ENCODE assay signal across 1 cellular context in genomic region chr2:24919977-24920812, GRCh38.
A peak's percentile ranks its signal among the peaks of the same experiment; 100 is the strongest.
TF ChIP-seq lines count a peak whose summit lies in the region.

TSS of gene ADCY3 (minus strand) at chr2:24920237. CDS start at chr2:24918987, 1,250 bp downstream.

TF ChIP-seq in HCT116, 20 proteins besides CTCF, POLR2A, EP300 and RAD21 (continued from another document):
- TF ChIP-seq, protein P1, sequence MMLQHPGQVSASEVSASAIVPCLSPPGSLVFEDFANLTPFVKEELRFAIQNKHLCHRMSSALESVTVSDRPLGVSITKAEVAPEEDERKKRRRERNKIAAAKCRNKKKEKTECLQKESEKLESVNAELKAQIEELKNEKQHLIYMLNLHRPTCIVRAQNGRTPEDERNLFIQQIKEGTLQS (IDR thresholded peaks at IDR 0.05): no peak
- TF ChIP-seq SIN3A (IDR thresholded peaks at IDR 0.05; ENCODE audit: low read depth) (no peak), CBX3 (IDR thresholded peaks at IDR 0.05; ENCODE audit: low read depth) (no peak), POLR2AphosphoS5 (IDR thresholded peaks at IDR 0.05; ENCODE audit: low read depth, low read length) (peak; percentile 62), SRF (IDR thresholded peaks at IDR 0.05; ENCODE audit: low read depth) (no peak)
- TF ChIP-seq, protein P2, sequence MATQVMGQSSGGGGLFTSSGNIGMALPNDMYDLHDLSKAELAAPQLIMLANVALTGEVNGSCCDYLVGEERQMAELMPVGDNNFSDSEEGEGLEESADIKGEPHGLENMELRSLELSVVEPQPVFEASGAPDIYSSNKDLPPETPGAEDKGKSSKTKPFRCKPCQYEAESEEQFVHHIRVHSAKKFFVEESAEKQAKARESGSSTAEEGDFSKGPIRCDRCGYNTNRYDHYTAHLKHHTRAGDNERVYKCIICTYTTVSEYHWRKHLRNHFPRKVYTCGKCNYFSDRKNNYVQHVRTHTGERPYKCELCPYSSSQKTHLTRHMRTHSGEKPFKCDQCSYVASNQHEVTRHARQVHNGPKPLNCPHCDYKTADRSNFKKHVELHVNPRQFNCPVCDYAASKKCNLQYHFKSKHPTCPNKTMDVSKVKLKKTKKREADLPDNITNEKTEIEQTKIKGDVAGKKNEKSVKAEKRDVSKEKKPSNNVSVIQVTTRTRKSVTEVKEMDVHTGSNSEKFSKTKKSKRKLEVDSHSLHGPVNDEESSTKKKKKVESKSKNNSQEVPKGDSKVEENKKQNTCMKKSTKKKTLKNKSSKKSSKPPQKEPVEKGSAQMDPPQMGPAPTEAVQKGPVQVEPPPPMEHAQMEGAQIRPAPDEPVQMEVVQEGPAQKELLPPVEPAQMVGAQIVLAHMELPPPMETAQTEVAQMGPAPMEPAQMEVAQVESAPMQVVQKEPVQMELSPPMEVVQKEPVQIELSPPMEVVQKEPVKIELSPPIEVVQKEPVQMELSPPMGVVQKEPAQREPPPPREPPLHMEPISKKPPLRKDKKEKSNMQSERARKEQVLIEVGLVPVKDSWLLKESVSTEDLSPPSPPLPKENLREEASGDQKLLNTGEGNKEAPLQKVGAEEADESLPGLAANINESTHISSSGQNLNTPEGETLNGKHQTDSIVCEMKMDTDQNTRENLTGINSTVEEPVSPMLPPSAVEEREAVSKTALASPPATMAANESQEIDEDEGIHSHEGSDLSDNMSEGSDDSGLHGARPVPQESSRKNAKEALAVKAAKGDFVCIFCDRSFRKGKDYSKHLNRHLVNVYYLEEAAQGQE (IDR thresholded peaks at IDR 0.05; ENCODE audit: low read depth): no peak
